1 cellular context compared by ENCODE assay signal in genomic region chr16:65414284-65414984, GRCh38.
A peak's percentile ranks its signal among the peaks of the same experiment; 100 is the strongest.
TF ChIP-seq lines count a peak whose summit lies in the region.

No MANE protein-coding gene starts in this region.

TF ChIP-seq in IMR-90, 13 proteins besides CTCF, POLR2A, EP300 and RAD21 (continued from another document):
- TF ChIP-seq ELK1 (IDR thresholded peaks at IDR 0.05; ENCODE audit: borderline replicate concordance, low read depth, low read length) (no peak), MAZ (IDR thresholded peaks at IDR 0.05; ENCODE audit: borderline replicate concordance, low read depth, low read length) (no peak), MXI1 (IDR thresholded peaks at IDR 0.05; ENCODE audit: borderline replicate concordance, low read depth, low read length) (0 out of 2 replicates have a peak, but pooled peaks have one; percentile 43), SMC3 (IDR thresholded peaks at IDR 0.05; ENCODE audit: low read depth, low read length) (no peak), CEBPB (IDR thresholded peaks at IDR 0.05; ENCODE audit: low read depth, low read length) (peak; percentile 26; the same call in 1 of the 2 replicates)
